ENCODE assay signal across 8 cellular contexts in genomic region chr12:68334136-68334535, GRCh38. TPM values are rescaled to one million over a fixed set of nuclear protein-coding genes. Genes with fewer than 3 reads are reported as not detected.
DNase-seq lines count a peak whose midpoint lies in the region; ATAC-seq, FAIRE-seq and TF ChIP-seq lines count a peak whose summit lies in the region.

No MANE protein-coding gene starts in this region.

- FAIRE-seq in endothelial cell of umbilical vein (lab: Jason Lieb, UNC) = no peak

- H3K36me3 ChIP-seq in left ventricle myocardium inferior (no peaks in the 10 kb centered on the region), right atrium auricular region (no peaks in the 10 kb centered on the region), OCI-LY7 (ENCODE audit: insufficient read depth, low read length) (peaks cover 9% of the 10 kb centered on the region), endothelial cell of umbilical vein (ENCODE audit: control insufficient read depth in 2 of 2, extremely low read depth in 1 of 2, insufficient read depth in 2 of 2, low read length in 2 of 2) (peaks cover 0 to 3% of the 10 kb centered on the region in 2 experiments), stomach smooth muscle (ENCODE audit: control insufficient read depth in 2 of 2, insufficient read depth in 2 of 2, low read length in 2 of 2) (no peaks in the 10 kb centered on the region)

- H3K27ac Mint-ChIP-seq in type B pancreatic cell = no peak overlapping the region

- TF ChIP-seq POLR2A in endothelial cell of umbilical vein (IDR thresholded peaks at IDR 0.05; ENCODE audit: low read depth, low read length) = no peak

- H3K27me3 ChIP-seq in left ventricle myocardium inferior (ENCODE audit: low read depth) (no peaks in the 10 kb centered on the region), right atrium auricular region (no peaks in the 10 kb centered on the region), endothelial cell of umbilical vein (ENCODE audit: control insufficient read depth in 2 of 2, insufficient read depth in 2 of 2, low read length in 2 of 2) (peaks cover 4 to 21% of the 10 kb centered on the region in 2 experiments), stomach smooth muscle (ENCODE audit: control insufficient read depth in 1 of 2, insufficient read depth in 2 of 2, low read length in 2 of 2) (no peaks in the 10 kb centered on the region)

- peak; percentile 16 for TF ChIP-seq CTCF in left ventricle myocardium inferior (IDR thresholded peaks at IDR 0.05; ENCODE audit: borderline replicate concordance)
- TF ChIP-seq CTCF in right atrium auricular region (IDR thresholded peaks at IDR 0.05) = peak in 1 of 2 donors; percentile 50
- no peak for TF ChIP-seq CTCF in OCI-LY7 (conservative IDR thresholded peaks at IDR 0.05; ENCODE audit: low read length)
- no peak for TF ChIP-seq CTCF in endothelial cell of umbilical vein (IDR thresholded peaks at IDR 0.05; ENCODE audit: extremely low read depth in 1 of 2, insufficient read depth in 1 of 2, low read depth in 1 of 2, low read length in 2 of 2)
- no peak for TF ChIP-seq CTCF in type B pancreatic cell (conservative IDR thresholded peaks at IDR 0.05)

- H3K9me3 ChIP-seq in left ventricle myocardium inferior (replicated peaks) (no peaks in the 10 kb centered on the region), right atrium auricular region (no peaks in the 10 kb centered on the region), OCI-LY7 (ENCODE audit: low read length) (no peaks in the 10 kb centered on the region), endothelial cell of umbilical vein (replicated peaks; ENCODE audit: control insufficient read depth, insufficient read depth, low read length) (no peaks in the 10 kb centered on the region), stomach smooth muscle (ENCODE audit: control insufficient read depth in 2 of 2, low read length in 2 of 2) (no peaks in the 10 kb centered on the region)

- H3K79me2 ChIP-seq in OCI-LY7 (ENCODE audit: insufficient read depth, low read depth, low read length) (peaks cover 9% of the 10 kb centered on the region; the same call in 1 of the 2 replicates), endothelial cell of umbilical vein (ENCODE audit: control insufficient read depth, insufficient read depth, low read length) (no peaks in the 10 kb centered on the region)

- H2AFZ ChIP-seq in OCI-LY7 (ENCODE audit: low read length) (peak overlapping the region; percentile 97; the same call in 1 of the 2 replicates), endothelial cell of umbilical vein (ENCODE audit: low read depth, low read length) (no peak overlapping the region)

- H4K20me1 ChIP-seq in OCI-LY7 (ENCODE audit: insufficient read depth, low read length) (no peaks in the 10 kb centered on the region), endothelial cell of umbilical vein (replicated peaks; ENCODE audit: control insufficient read depth, extremely low read depth, insufficient read depth, low read length) (no peaks in the 10 kb centered on the region)

- H3K27ac ChIP-seq in left ventricle myocardium inferior (replicated peaks) = no peak overlapping the region
- peak overlapping the region in 1 of 2 donors; percentile 81 for H3K27ac ChIP-seq in right atrium auricular region
- H3K27ac ChIP-seq in OCI-LY7 (ENCODE audit: low read depth, low read length, poor library complexity, severe bottlenecking) = no peak overlapping the region
- H3K27ac ChIP-seq in endothelial cell of umbilical vein (ENCODE audit: insufficient read depth, low read depth, low read length) = no peak overlapping the region
- peak overlapping the region; percentile 66 for H3K27ac ChIP-seq in stomach smooth muscle (ENCODE audit: low read length)

- peaks cover 18% of the 10 kb centered on the region for H3K4me1 ChIP-seq in left ventricle myocardium inferior
- peaks cover 0 to 26% of the 10 kb centered on the region in 2 donors for H3K4me1 ChIP-seq in right atrium auricular region
- peaks cover 24% of the 10 kb centered on the region for H3K4me1 ChIP-seq in OCI-LY7 (ENCODE audit: insufficient read depth, low read length, poor library complexity, severe bottlenecking)
- peaks cover 13% of the 10 kb centered on the region for H3K4me1 ChIP-seq in endothelial cell of umbilical vein (ENCODE audit: control insufficient read depth, extremely low read depth, insufficient read depth, low read length)
- H3K4me1 ChIP-seq in stomach smooth muscle (ENCODE audit: control insufficient read depth, insufficient read depth, low read length) = peaks cover 14% of the 10 kb centered on the region

- H3K36me3 Mint-ChIP-seq in type B pancreatic cell = no peaks in the 10 kb centered on the region

- no peaks in the 10 kb centered on the region for H3K9me2 ChIP-seq in OCI-LY7 (ENCODE audit: insufficient read depth, low read length)

- H3K4me2 ChIP-seq in OCI-LY7 (ENCODE audit: low read length) = no peak overlapping the region
- no peak overlapping the region for H3K4me2 ChIP-seq in endothelial cell of umbilical vein (ENCODE audit: insufficient read depth, low read length)

- H3K9me3 Mint-ChIP-seq in type B pancreatic cell = no peaks in the 10 kb centered on the region

- peaks cover 28% of the 10 kb centered on the region for H3K4me1 Mint-ChIP-seq in type B pancreatic cell (ENCODE audit: unreplicated experiment)

- H3K4me3 Mint-ChIP-seq in type B pancreatic cell = no peak overlapping the region

- intact Hi-C loops in left ventricle myocardium inferior (cut with micrococcal nuclease) (no loop called here), OCI-LY7 (cut with micrococcal nuclease; ENCODE audit: unreplicated experiment) (loop anchor here (10.0 kb wide), 1 partner anchor 351 kb away; the partner anchor contains the start of gene NUP107), endothelial cell of umbilical vein (cut with micrococcal nuclease) (no loop called here)

- no peaks in the 10 kb centered on the region for H3K27me3 Mint-ChIP-seq in type B pancreatic cell

- no TSS peak for BruUV-seq in OCI-LY7 (replicated peaks; lab: Mats Ljungman, UMichigan)
- no TSS peak for BruUV-seq in endothelial cell of umbilical vein (replicated peaks; lab: Mats Ljungman, UMichigan)

- no peak for ATAC-seq in HG03460 (IDR thresholded peaks at IDR 0.05; ENCODE audit: unreplicated experiment)

- dilution Hi-C loops in endothelial cell of umbilical vein (cut with MboI; ENCODE audit: extremely low pct_ligation_motif_present, low sequenced_read_pairs) = no loop called here

- no peaks in the 10 kb centered on the region for H3K9me1 ChIP-seq in endothelial cell of umbilical vein (replicated peaks; ENCODE audit: control insufficient read depth, extremely low read depth, insufficient read depth, low read length)

- POLR2A ChIA-PET in OCI-LY7 (lab: Charles Lee) (interaction anchor here (0.8 to 1.1 kb wide), 2 partner anchors 22 to 35 kb away, joined by 3 read pairs; no protein-coding TSS in a partner anchor), endothelial cell of umbilical vein (lab: Charles Lee) (no interaction called here), HEK293T (lab: Yijun Ruan, JAX) (no interaction called here)

- no peak overlapping the region for H3K4me3 ChIP-seq in left ventricle myocardium inferior
- no peak overlapping the region for H3K4me3 ChIP-seq in right atrium auricular region
- no peak overlapping the region for H3K4me3 ChIP-seq in OCI-LY7 (ENCODE audit: low read depth, low read length, poor library complexity, severe bottlenecking)
- H3K4me3 ChIP-seq in endothelial cell of umbilical vein (replicated peaks in 1 of 3; ENCODE audit: insufficient read depth in 1 of 3, low read depth in 1 of 3, low read length in 3 of 3) = no peak overlapping the region
- no peak overlapping the region for H3K4me3 ChIP-seq in stomach smooth muscle (ENCODE audit: low read length in 2 of 2)

- DNase-seq in left ventricle myocardium inferior = no peak
- no peak for DNase-seq in right atrium auricular region (ENCODE audit: low spot score)
- DNase-seq in OCI-LY7 (ENCODE audit: low spot score) = peak; percentile 8
- DNase-seq in endothelial cell of umbilical vein (ENCODE audit: low read depth, low spot score) = peak; percentile 20
- no peak for DNase-seq in type B pancreatic cell (ENCODE audit: extremely low spot score, unreplicated experiment)
- DNase-seq in HEK293T (ENCODE audit: extremely low spot score) = no peak

- H3K9ac ChIP-seq in endothelial cell of umbilical vein (replicated peaks; ENCODE audit: extremely low read depth, insufficient read depth, low read length) (no peak overlapping the region), stomach smooth muscle (ENCODE audit: low read length in 2 of 2) (no peak overlapping the region)

- CTCF ChIA-PET in OCI-LY7 (lab: Charles Lee; ENCODE audit: unreplicated experiment) (no interaction called here), endothelial cell of umbilical vein (lab: Charles Lee) (interaction anchor here (1.1 kb wide), 1 partner anchor 342 kb away, joined by 3 read pairs; no protein-coding TSS in a partner anchor), HEK293T (lab: Yijun Ruan, JAX) (interaction anchor here (0.8 to 1.2 kb wide), 2 partner anchors 9 to 23 kb away, joined by 3 to 5 read pairs; no protein-coding TSS in a partner anchor)

TF ChIP-seq in endothelial cell of umbilical vein, 7 proteins besides CTCF, POLR2A, EP300 and RAD21 (continues in another document):
- no peak for TF ChIP-seq GATA2 (IDR thresholded peaks at IDR 0.05; ENCODE audit: insufficient read depth, insufficient read length, low read depth, low read length)
- TF ChIP-seq, protein P1, sequence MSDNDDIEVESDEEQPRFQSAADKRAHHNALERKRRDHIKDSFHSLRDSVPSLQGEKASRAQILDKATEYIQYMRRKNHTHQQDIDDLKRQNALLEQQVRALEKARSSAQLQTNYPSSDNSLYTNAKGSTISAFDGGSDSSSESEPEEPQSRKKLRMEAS (IDR thresholded peaks at IDR 0.05; ENCODE audit: insufficient read depth, insufficient read length) = no peak

TF ChIP-seq in HEK293T, 16 proteins besides CTCF, POLR2A, EP300 and RAD21:
- TF ChIP-seq SP1 (IDR thresholded peaks at IDR 0.05) = no peak
- no peak for TF ChIP-seq FOXM1 (IDR thresholded peaks at IDR 0.05; ENCODE audit: borderline replicate concordance)

RNA-seq across cellular contexts. Expression of gene MDM1, which starts 2.0 kb away (rescaled TPM):
- total RNA-seq in left ventricle myocardium inferior (7.8 TPM), right atrium auricular region (10 to 100 TPM in 1 of 2 donors, 1 to 10 TPM in 1; 8.3 to 12.8 TPM), OCI-LY7 (2022) (26.2 and 33.5 TPM in 2 replicates), endothelial cell of umbilical vein (12.5 and 14.4 TPM in 2 replicates), type B pancreatic cell (ENCODE audit: low replicate concordance) (12.9 and 24.0 TPM in 2 replicates)
- total RNA-seq in OCI-LY7 (2014; rRNA removed; shearing (Covaris generic)) = 30.8 and 37.4 TPM in 2 replicates
- 2.9 and 4.3 TPM in 2 replicates for polyA plus RNA-seq in endothelial cell of umbilical vein
- 3.7 and 4.5 TPM in 2 replicates for polyA plus RNA-seq in endothelial cell of umbilical vein (2011; cell fraction: cytosol; rRNA removed)
- 41.9 and 62.1 TPM in 2 replicates for polyA plus RNA-seq in endothelial cell of umbilical vein (2011; cell fraction: nucleus; rRNA removed)
- polyA plus RNA-seq in endothelial cell of umbilical vein (2012) = 8.4 and 8.7 TPM in 2 replicates
- polyA minus RNA-seq in endothelial cell of umbilical vein = 3.8 and 4.2 TPM in 2 replicates
- polyA minus RNA-seq in endothelial cell of umbilical vein (2011; cell fraction: cytosol; rRNA and poly(A)+ RNA removed) = 6.7 TPM
- 15.0 and 28.1 TPM in 2 replicates for polyA minus RNA-seq in endothelial cell of umbilical vein (2011; cell fraction: nucleus; rRNA and poly(A)+ RNA removed)

Comparison
In these comparisons a context has a peak if more than half of its experiments do, and no peak if none do; other contexts are left out.
1. DNase-seq: peak in OCI-LY7 (single experiment) and endothelial cell of umbilical vein (single experiment); none in left ventricle myocardium inferior (single experiment), right atrium auricular region (single experiment), type B pancreatic cell (single experiment) and HEK293T (single experiment).